In the genomic region with DNA sequence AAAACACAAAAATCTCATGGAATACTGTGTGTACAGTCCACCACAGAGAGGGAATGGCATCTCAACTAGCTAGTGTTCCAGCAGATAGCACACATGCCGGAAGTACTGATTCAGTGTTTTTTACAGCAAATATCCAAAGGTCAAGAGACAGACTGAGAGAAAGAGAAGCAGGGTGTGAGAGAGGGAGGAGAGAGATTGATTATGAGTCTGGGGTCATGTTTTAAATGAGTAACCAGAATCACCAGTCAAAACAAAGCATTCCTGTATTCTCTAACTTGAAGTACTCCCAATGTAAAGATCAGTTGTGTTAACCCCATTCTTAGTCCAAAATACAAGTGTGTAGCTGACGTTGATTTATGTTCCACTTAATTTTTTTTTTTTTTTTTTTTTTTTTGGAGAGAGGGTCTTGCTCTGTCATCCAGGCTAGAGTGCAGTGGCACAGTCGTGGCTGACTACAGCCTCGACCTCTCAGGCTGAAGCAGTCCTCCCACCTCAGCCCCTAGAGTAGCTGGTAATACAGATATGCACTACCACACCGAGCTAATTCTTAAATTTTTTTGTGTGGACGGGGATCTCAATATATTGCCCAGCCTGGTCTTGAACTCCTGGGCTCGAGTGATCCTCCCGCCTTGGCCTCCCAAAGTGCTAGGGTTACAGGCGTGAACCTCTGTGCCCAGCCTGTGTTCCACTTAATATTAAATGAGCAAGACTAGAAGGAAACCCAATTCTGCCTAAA, we compare ENCODE assay signal across 11 cellular contexts.
"Had no signal": no experiment of that assay in that cellular context is flagged by ENCODE, and none has a peak within 500 bp of the region (broad histone marks: within the 10 kb centered on the region; RNA-seq: fewer than 3 reads in every experiment).

No MANE protein-coding gene starts in this region.

- H3K27me3 ChIP-seq: sigmoid colon, thyroid gland, vagina had no signal

- H3K4me1 ChIP-seq: prostate gland, vagina had no signal

- H3K4me3 ChIP-seq: prostate gland, sigmoid colon, thyroid gland, vagina had no signal

- H3K36me3 ChIP-seq: prostate gland, sigmoid colon, thyroid gland, vagina had no signal

- DNase-seq: activated CD4-positive, alpha-beta T cell treated with anti-CD3 and anti-CD28 coated beads, Interleukin-2, amount 10 ng/mL, durations not matched to agents 7 days and 5 days; activated CD4-positive, CD25-positive, alpha-beta regulatory T cell; activated CD8-positive, alpha-beta memory T cell treated with anti-CD3 and anti-CD28 coated beads for 24 hours; activated naive CD4-positive, alpha-beta T cell treated with anti-CD3 and anti-CD28 coated beads, Interleukin-2, amount 10 ng/mL, durations not matched to agents 7 days and 5 days; caudate nucleus; hippocampal formation; occipital lobe; sigmoid colon had no signal

- H3K9me3 ChIP-seq: prostate gland, sigmoid colon, thyroid gland, vagina had no signal

- H3K27ac ChIP-seq: prostate gland, sigmoid colon, thyroid gland, vagina had no signal
